In genomic region chr1:19439464-19440171, GRCh38 we compare ENCODE assay signal across 8 cellular contexts. TPM values are rescaled to one million over a fixed set of nuclear protein-coding genes. Genes with fewer than 3 reads are reported as not detected.
A peak's percentile ranks its signal among the peaks of the same experiment; 100 is the strongest.
DNase-seq lines count a peak whose midpoint lies in the region; ATAC-seq, FAIRE-seq and TF ChIP-seq lines count a peak whose summit lies in the region.

No MANE protein-coding gene starts in this region.

- H3K9me3 ChIP-seq in ascending aorta = no peaks in the 10 kb centered on the region
- H3K9me3 ChIP-seq in thymus (ENCODE audit: control insufficient read depth) = no peaks in the 10 kb centered on the region

- FAIRE-seq in islet of Langerhans (lab: Jason Lieb, UNC) = peak; percentile 24

- H3K27ac ChIP-seq in ascending aorta = peak overlapping the region; percentile 84 to 91
- H3K27ac ChIP-seq in thymus (ENCODE audit: low read depth) = peak overlapping the region; percentile 36

- no peak overlapping the region for H3K4me3 ChIP-seq in AG09309 (ENCODE audit: control insufficient read depth, low read depth, low read length)
- no peak overlapping the region for H3K4me3 ChIP-seq in NB4 (ENCODE audit: low read depth, low read length)
- H3K4me3 ChIP-seq in ascending aorta = peak overlapping the region in 1 of 2 donors; percentile 33
- no peak overlapping the region for H3K4me3 ChIP-seq in thymus (ENCODE audit: low read length)

- TF ChIP-seq CTCF in AG09309 (IDR thresholded peaks at IDR 0.05; ENCODE audit: control insufficient read depth, insufficient read depth, low read depth, low read length, missing control alignments) (peak; percentile 10), NB4 (IDR thresholded peaks at IDR 0.05; ENCODE audit: low read depth, low read length) (no peak), ascending aorta (IDR thresholded peaks at IDR 0.05) (peak in 1 of 3 experiments; percentile 27)

- intact Hi-C loops in ascending aorta (cut with DNase I) = loop anchor here (10.0 kb wide), 1 partner anchor 295 kb away; no protein-coding TSS in a partner anchor

- H3K36me3 ChIP-seq in ascending aorta = no peaks in the 10 kb centered on the region
- H3K36me3 ChIP-seq in thymus (ENCODE audit: control insufficient read depth, insufficient read depth) = peaks cover 5% of the 10 kb centered on the region

- DNase-seq in AG09309 (ENCODE audit: low read depth) (no peak), NB4 (ENCODE audit: low read depth) (peak; percentile 34), ascending aorta (ENCODE audit: low spot score in 2 of 2) (no peak)

- no peak for TF ChIP-seq POLR2A in NB4 (IDR thresholded peaks at IDR 0.05; ENCODE audit: extremely low read depth, insufficient read length)

- H3K4me1 ChIP-seq in ascending aorta (peaks cover 54 to 97% of the 10 kb centered on the region in 2 donors), thymus (ENCODE audit: control insufficient read depth, insufficient read depth, low read length) (peaks cover 22% of the 10 kb centered on the region)

- ATAC-seq in GM19328 (IDR thresholded peaks at IDR 0.05; ENCODE audit: unreplicated experiment) (no peak), HG03460 (IDR thresholded peaks at IDR 0.05; ENCODE audit: unreplicated experiment) (no peak), GM19397 (IDR thresholded peaks at IDR 0.05; ENCODE audit: unreplicated experiment) (no peak)

- H3K27me3 ChIP-seq in ascending aorta (no peaks in the 10 kb centered on the region), thymus (ENCODE audit: control insufficient read depth, insufficient read depth) (no peaks in the 10 kb centered on the region)

- WGBS in thymus = 85% methylated on average over 13 of the region's 13 CpGs

RNA-seq across cellular contexts. Expression of gene CAPZB, which starts 45.7 kb away (rescaled TPM):
- 102 TPM for total RNA-seq in ascending aorta
- polyA plus RNA-seq in thymus = 255 TPM
